In genomic region chr13:24660023-24660806, GRCh38 we compare ENCODE assay signal across 15 cellular contexts. TPM values are rescaled to one million over a fixed set of nuclear protein-coding genes. Genes with fewer than 3 reads are reported as not detected.
"Had no signal": no experiment of that assay in that cellular context is flagged by ENCODE, and none has a peak within 500 bp of the region (broad histone marks: within the 10 kb centered on the region; RNA-seq: fewer than 3 reads in every experiment).

No MANE protein-coding gene starts in this region.

- H3K4me1 ChIP-seq: psoas muscle, right lobe of liver, upper lobe of right lung had no signal

- H3K36me3 ChIP-seq: right lobe of liver, upper lobe of right lung had no signal

- H3K27ac ChIP-seq: dorsolateral prefrontal cortex, psoas muscle, right lobe of liver, upper lobe of right lung had no signal

- ATAC-seq: psoas muscle; right lobe of liver; stimulated activated naive CD8-positive, alpha-beta T cell treated with anti-CD3 and anti-CD28 coated beads, Interleukin-15, Interleukin-2, amounts not matched to agents 100 U/mL and 50 U/mL, for 24 hours; upper lobe of right lung had no signal

- H3K9me3 ChIP-seq: psoas muscle, right lobe of liver, upper lobe of right lung had no signal

- H3K4me3 ChIP-seq: dorsolateral prefrontal cortex, psoas muscle, right lobe of liver, upper lobe of right lung had no signal

- DNase-seq: activated CD4-positive, CD25-positive, alpha-beta regulatory T cell treated with anti-CD3 and anti-CD28 coated beads, Interleukin-2, amount 50 U/mL, for 72 hours; activated naive CD4-positive, alpha-beta T cell treated with anti-CD3 and anti-CD28 coated beads, Interleukin-2, amount 10 ng/mL, durations not matched to agents 7 days and 5 days; activated T-cell treated with anti-CD3 and anti-CD28 coated beads for 4 hours; dorsolateral prefrontal cortex; kidney glomerular epithelial cell; nephron progenitor cell; psoas muscle; right lobe of liver; stimulated activated naive CD8-positive, alpha-beta T cell treated with anti-CD3 and anti-CD28 coated beads, Interleukin-15, Interleukin-2, amounts not matched to agents 100 U/mL and 50 U/mL, for 24 hours; upper lobe of right lung had no signal

- H3K27me3 ChIP-seq: right lobe of liver, upper lobe of right lung had no signal

RNA-seq across cellular contexts. Expression of gene ATP12A, which starts 20.0 kb away (rescaled TPM):
- total RNA-seq: astrocyte, chondrocyte, mesenteric fat pad, omental fat pad, psoas muscle, right lobe of liver, upper lobe of right lung had no signal
- polyA plus RNA-seq: liver, psoas muscle had no signal
